In the genomic region with DNA sequence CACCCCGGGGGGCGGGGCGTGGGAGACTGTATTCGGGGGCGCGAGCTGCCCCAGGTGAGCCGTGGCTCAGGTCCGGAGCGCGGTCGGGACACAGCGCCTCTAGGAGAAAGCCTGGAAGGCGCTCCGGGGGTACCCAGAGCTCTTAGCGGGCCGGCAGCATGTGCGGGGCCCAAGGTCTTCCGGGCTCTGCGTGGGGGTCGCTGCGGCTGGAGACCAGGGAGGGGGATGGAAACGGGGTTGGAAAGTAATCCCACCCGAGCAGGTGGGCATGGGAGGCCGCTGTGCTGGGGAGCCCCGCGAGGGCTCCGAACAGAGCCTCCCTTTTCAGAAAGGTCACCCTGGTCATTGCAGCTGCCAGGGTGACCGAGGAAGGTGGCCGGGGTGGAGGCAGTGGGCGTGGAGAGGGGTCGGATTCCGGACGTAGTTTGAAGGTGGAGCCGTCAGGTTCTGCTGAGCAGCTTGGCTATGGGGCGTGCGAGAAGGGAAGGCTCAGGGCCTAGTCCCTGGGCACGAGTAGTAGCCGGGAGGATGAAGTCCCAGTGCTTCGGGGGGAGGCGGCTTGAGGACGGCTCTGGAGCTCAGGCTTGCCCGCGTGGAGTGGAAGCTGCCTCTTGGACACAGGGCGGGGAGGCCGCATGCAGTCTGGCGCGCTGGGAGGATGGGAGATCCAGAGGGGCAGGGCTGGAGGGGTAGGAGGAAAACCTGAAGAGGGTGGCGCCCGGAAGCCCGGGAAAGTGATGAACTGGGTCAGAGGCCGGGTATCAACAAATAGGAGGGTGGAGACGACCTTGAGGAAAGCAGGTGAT, we compare ENCODE assay signal across 1 cellular context.
A peak's percentile ranks its signal among the peaks of the same experiment; 100 is the strongest.
TF ChIP-seq lines count a peak whose summit lies in the region.

SIRT5 (plus strand) TSS at position 31 of the 806 bp plus-strand sequence. CDS start 9,510 bp downstream, outside the sequence.

TF ChIP-seq in GM12878, 131 proteins besides CTCF, POLR2A, EP300 and RAD21 (continued from another document and continues in another):
- TF ChIP-seq NKRF (conservative IDR thresholded peaks at IDR 0.05) (peak; percentile 68), TBL1XR1 (IDR thresholded peaks at IDR 0.05; ENCODE audit: low read depth, low read length) (no peak), CEBPB (IDR thresholded peaks at IDR 0.05; ENCODE audit: borderline replicate concordance in 1 of 2, low read depth in 2 of 2, low read length in 2 of 2) (no peak), HDAC2 (IDR thresholded peaks at IDR 0.05) (no peak), SREBF1 (IDR thresholded peaks at IDR 0.05; ENCODE audit: low read length) (no peak), BCL3 (IDR thresholded peaks at IDR 0.05; ENCODE audit: borderline replicate concordance, insufficient read depth, low read depth, low read length, poor library complexity, severe bottlenecking) (no peak), PML (IDR thresholded peaks at IDR 0.05; ENCODE audit: low read length) (0 out of 2 replicates have a peak, but pooled peaks have one; percentile 7), MTA3 (IDR thresholded peaks at IDR 0.05; ENCODE audit: borderline replicate concordance, low read length) (no peak), CBX3 (IDR thresholded peaks at IDR 0.05; ENCODE audit: borderline replicate concordance, low read depth) (no peak), HDAC6 (IDR thresholded peaks at IDR 0.05; ENCODE audit: unreplicated experiment) (no peak), ZNF384 (IDR thresholded peaks at IDR 0.05; ENCODE audit: borderline replicate concordance, low read depth, low read length) (no peak), ATF2 (IDR thresholded peaks at IDR 0.05; ENCODE audit: low read length) (no peak), RBBP5 (conservative IDR thresholded peaks at IDR 0.05) (no peak), ZSCAN29 (IDR thresholded peaks at IDR 0.05) (no peak), SUZ12 (IDR thresholded peaks at IDR 0.05; ENCODE audit: unreplicated experiment) (no peak), YY1 (IDR thresholded peaks at IDR 0.05; ENCODE audit: low read depth, low read length) (peak; percentile 28; the same call in 1 of the 2 replicates), IKZF2 (IDR thresholded peaks at IDR 0.05) (peak; percentile 62 to 70), ZNF274 (IDR thresholded peaks at IDR 0.05; ENCODE audit: insufficient read depth, insufficient read length) (no peak), TARDBP (IDR thresholded peaks at IDR 0.05; ENCODE audit: borderline replicate concordance) (no peak), SIN3A (IDR thresholded peaks at IDR 0.05; ENCODE audit: low read depth, low read length) (no peak), MEF2A (IDR thresholded peaks at IDR 0.05; ENCODE audit: insufficient read depth, low read depth, low read length) (no peak), RELA (IDR thresholded peaks at IDR 0.05; ENCODE audit: borderline replicate concordance, partially characterized antibody) (no peak), CREB1 (IDR thresholded peaks at IDR 0.05; ENCODE audit: low read depth) (0 out of 2 replicates have a peak, but pooled peaks have one; percentile 35), CBFB (IDR thresholded peaks at IDR 0.05; ENCODE audit: low read depth) (no peak; the same call in 1 of the 2 replicates), ELK1 (IDR thresholded peaks at IDR 0.05; ENCODE audit: low read depth, low read length) (no peak), FOXK2 (IDR thresholded peaks at IDR 0.05) (no peak; the same call in 1 of the 2 replicates), MLLT1 (IDR thresholded peaks at IDR 0.05) (peak; percentile 63), CHD4 (IDR thresholded peaks at IDR 0.05) (no peak), IKZF1 (conservative IDR thresholded peaks at IDR 0.05) (peak; percentile 72), CEBPZ (IDR thresholded peaks at IDR 0.05; ENCODE audit: low read depth, low read length) (no peak), BHLHE40 (IDR thresholded peaks at IDR 0.05; ENCODE audit: borderline replicate concordance in 1 of 2, low read depth in 2 of 2, low read length in 1 of 2) (0 out of 4 replicates have a peak, but pooled peaks have one; percentile 16 to 33), BMI1 (IDR thresholded peaks at IDR 0.05; ENCODE audit: borderline replicate concordance) (no peak)
- TF ChIP-seq, protein P1, sequence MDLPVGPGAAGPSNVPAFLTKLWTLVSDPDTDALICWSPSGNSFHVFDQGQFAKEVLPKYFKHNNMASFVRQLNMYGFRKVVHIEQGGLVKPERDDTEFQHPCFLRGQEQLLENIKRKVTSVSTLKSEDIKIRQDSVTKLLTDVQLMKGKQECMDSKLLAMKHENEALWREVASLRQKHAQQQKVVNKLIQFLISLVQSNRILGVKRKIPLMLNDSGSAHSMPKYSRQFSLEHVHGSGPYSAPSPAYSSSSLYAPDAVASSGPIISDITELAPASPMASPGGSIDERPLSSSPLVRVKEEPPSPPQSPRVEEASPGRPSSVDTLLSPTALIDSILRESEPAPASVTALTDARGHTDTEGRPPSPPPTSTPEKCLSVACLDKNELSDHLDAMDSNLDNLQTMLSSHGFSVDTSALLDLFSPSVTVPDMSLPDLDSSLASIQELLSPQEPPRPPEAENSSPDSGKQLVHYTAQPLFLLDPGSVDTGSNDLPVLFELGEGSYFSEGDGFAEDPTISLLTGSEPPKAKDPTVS (IDR thresholded peaks at IDR 0.05; ENCODE audit: low read depth, low read length), result no peak
- TF ChIP-seq, protein P2, sequence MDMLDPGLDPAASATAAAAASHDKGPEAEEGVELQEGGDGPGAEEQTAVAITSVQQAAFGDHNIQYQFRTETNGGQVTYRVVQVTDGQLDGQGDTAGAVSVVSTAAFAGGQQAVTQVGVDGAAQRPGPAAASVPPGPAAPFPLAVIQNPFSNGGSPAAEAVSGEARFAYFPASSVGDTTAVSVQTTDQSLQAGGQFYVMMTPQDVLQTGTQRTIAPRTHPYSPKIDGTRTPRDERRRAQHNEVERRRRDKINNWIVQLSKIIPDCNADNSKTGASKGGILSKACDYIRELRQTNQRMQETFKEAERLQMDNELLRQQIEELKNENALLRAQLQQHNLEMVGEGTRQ (IDR thresholded peaks at IDR 0.05; ENCODE audit: borderline replicate concordance, low read depth, low read length), result no peak
- TF ChIP-seq, protein P3, sequence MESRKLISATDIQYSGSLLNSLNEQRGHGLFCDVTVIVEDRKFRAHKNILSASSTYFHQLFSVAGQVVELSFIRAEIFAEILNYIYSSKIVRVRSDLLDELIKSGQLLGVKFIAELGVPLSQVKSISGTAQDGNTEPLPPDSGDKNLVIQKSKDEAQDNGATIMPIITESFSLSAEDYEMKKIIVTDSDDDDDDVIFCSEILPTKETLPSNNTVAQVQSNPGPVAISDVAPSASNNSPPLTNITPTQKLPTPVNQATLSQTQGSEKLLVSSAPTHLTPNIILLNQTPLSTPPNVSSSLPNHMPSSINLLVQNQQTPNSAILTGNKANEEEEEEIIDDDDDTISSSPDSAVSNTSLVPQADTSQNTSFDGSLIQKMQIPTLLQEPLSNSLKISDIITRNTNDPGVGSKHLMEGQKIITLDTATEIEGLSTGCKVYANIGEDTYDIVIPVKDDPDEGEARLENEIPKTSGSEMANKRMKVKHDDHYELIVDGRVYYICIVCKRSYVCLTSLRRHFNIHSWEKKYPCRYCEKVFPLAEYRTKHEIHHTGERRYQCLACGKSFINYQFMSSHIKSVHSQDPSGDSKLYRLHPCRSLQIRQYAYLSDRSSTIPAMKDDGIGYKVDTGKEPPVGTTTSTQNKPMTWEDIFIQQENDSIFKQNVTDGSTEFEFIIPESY (IDR thresholded peaks at IDR 0.05), result no peak
- TF ChIP-seq, protein P4, sequence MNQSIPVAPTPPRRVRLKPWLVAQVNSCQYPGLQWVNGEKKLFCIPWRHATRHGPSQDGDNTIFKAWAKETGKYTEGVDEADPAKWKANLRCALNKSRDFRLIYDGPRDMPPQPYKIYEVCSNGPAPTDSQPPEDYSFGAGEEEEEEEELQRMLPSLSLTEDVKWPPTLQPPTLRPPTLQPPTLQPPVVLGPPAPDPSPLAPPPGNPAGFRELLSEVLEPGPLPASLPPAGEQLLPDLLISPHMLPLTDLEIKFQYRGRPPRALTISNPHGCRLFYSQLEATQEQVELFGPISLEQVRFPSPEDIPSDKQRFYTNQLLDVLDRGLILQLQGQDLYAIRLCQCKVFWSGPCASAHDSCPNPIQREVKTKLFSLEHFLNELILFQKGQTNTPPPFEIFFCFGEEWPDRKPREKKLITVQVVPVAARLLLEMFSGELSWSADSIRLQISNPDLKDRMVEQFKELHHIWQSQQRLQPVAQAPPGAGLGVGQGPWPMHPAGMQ (IDR thresholded peaks at IDR 0.05; ENCODE audit: borderline replicate concordance), result no peak
